8 cellular contexts compared by ENCODE assay signal in the genomic region with DNA sequence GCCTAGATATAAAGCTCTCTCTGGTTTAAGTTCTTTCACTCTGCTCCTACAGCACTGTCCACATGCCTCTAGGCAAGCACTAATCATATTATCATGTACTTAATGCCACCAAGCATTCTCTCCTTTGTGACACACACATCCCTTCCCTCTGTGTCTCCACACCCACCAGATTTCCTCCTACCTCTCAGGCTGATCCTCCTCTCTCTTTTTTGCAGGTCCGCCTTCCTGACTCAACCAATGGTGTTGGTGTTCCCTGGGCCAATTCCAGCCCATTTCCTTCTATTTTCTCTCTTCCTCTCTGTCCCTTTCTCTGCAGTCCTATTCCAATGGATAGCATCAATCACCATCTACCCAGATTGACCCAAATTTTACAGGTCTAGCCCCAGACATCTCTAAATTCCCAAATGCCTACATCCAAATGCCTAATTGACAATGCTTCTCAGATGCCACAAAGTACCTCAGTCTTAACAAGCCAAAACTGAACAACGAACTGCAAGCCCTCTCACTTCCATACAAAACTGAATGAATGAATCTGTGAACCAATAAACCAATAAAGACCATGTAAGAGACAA. TPM values are rescaled to one million over a fixed set of nuclear protein-coding genes. Genes with fewer than 3 reads are reported as not detected.
DNase-seq lines count a peak whose midpoint lies in the region; ATAC-seq and TF ChIP-seq lines count a peak whose summit lies in the region.
"Had no signal": no experiment of that assay in that cellular context is flagged by ENCODE, and none has a peak within 500 bp of the region (broad histone marks: within the 10 kb centered on the region; RNA-seq: fewer than 3 reads in every experiment).

No MANE protein-coding gene starts in this region.

- H2BK120ac ChIP-seq in trophoblast cell (ENCODE audit: insufficient read depth, low read length, poor library complexity), result no peak overlapping the region

- no peak overlapping the region for H3K23ac ChIP-seq in trophoblast cell (ENCODE audit: low read length)

- H4K12ac ChIP-seq in trophoblast cell (ENCODE audit: low read depth, low read length), result no peak overlapping the region

- no peak overlapping the region for H3K18ac ChIP-seq in trophoblast cell (ENCODE audit: low read length)

- peak overlapping the region; percentile 48 to 86 (median 60) for H3K4me3 ChIP-seq in esophagus squamous epithelium
- H3K4me3 ChIP-seq in trophoblast cell (ENCODE audit: low read depth, low read length), result no peak overlapping the region

- peak; percentile 28 for ATAC-seq in GM18511 (IDR thresholded peaks at IDR 0.05; ENCODE audit: unreplicated experiment)
- ATAC-seq in HG02642 (IDR thresholded peaks at IDR 0.05; ENCODE audit: poor library complexity, unreplicated experiment), result peak; percentile 13
- no peak for ATAC-seq in GM18520 (IDR thresholded peaks at IDR 0.05; ENCODE audit: unreplicated experiment)

- no peak overlapping the region for H2BK5ac ChIP-seq in trophoblast cell (ENCODE audit: low read depth, low read length, poor library complexity)

- no peak overlapping the region for H2AFZ ChIP-seq in trophoblast cell (ENCODE audit: insufficient read depth, low read length, poor library complexity)

- no peak for TF ChIP-seq CTCF in esophagus squamous epithelium (IDR thresholded peaks at IDR 0.05)

- no peak overlapping the region for H4K91ac ChIP-seq in trophoblast cell (ENCODE audit: low read depth, low read length)

- H2BK12ac ChIP-seq in trophoblast cell (ENCODE audit: low read length), result no peak overlapping the region

- peaks cover 0 to 18% (median 4%) of the 10 kb centered on the region in 3 donors for H3K4me1 ChIP-seq in esophagus squamous epithelium
- H3K4me1 ChIP-seq in trophoblast cell (ENCODE audit: control insufficient read depth in 1 of 2, insufficient read depth in 2 of 2, low read length in 2 of 2), result peaks cover 0 to 8% of the 10 kb centered on the region in 2 experiments

- no peak overlapping the region for H3K4ac ChIP-seq in trophoblast cell (ENCODE audit: low read depth, low read length)

- peaks cover 0 to 11% (median 0%) of the 10 kb centered on the region in 4 donors for H3K27me3 ChIP-seq in esophagus squamous epithelium
- H3K27me3 ChIP-seq in trophoblast cell (ENCODE audit: insufficient read depth, low read length), result no peaks in the 10 kb centered on the region

- no peak overlapping the region for H2AK5ac ChIP-seq in trophoblast cell (ENCODE audit: low read length)

- H4K8ac ChIP-seq in trophoblast cell (ENCODE audit: low read depth, low read length), result peak overlapping the region; percentile 26

- peaks cover 3% of the 10 kb centered on the region for H3K79me1 ChIP-seq in trophoblast cell (ENCODE audit: low read length)

- 43 to 50% methylated on average over 2 of the region's 2 CpGs for WGBS in esophagus squamous epithelium, 2 donors
- no CpG with 5 or more reads among the region's 2 CpGs for WGBS in trophoblast cell (ENCODE audit: extremely low coverage, insufficient coverage, insufficient read length)

- H3K79me2 ChIP-seq in trophoblast cell (ENCODE audit: control insufficient read depth, insufficient read depth, low read length, poor library complexity), result peaks cover 3% of the 10 kb centered on the region

- TF ChIP-seq POLR2A in esophagus squamous epithelium (IDR thresholded peaks at IDR 0.05), result no peak

- H3K27ac ChIP-seq in esophagus squamous epithelium (peak overlapping the region in 3 of 4 donors; percentile 27 to 78 (median 67)), trophoblast cell (ENCODE audit: low read depth, low read length) (no peak overlapping the region)

- H3K9ac ChIP-seq in trophoblast cell (ENCODE audit: low read length), result no peak overlapping the region

- DNase-seq in RPMI7951 (ENCODE audit: low read depth) (peak; percentile 67), esophagus squamous epithelium (lab: John Stamatoyannopoulos, UW) (no peak), trophoblast cell (peak; percentile 35 to 71), medulla oblongata (ENCODE audit: extremely low spot score) (no peak)

- intact Hi-C loops in esophagus squamous epithelium (cut with DNase I), result no loop called here

- H3K9me3 ChIP-seq in esophagus squamous epithelium (no peaks in the 10 kb centered on the region), trophoblast cell (ENCODE audit: insufficient read depth, low read depth, low read length) (no peaks in the 10 kb centered on the region)

- peak overlapping the region; percentile 71 for H3K4me2 ChIP-seq in trophoblast cell (ENCODE audit: low read length)

- H3K14ac ChIP-seq in trophoblast cell (ENCODE audit: low read length), result no peak overlapping the region

- H3K36me3 ChIP-seq in esophagus squamous epithelium, result no peaks in the 10 kb centered on the region
- H3K36me3 ChIP-seq in trophoblast cell (ENCODE audit: control insufficient read depth in 1 of 2, insufficient read depth in 2 of 2, low read length in 2 of 2), result no peaks in the 10 kb centered on the region

RNA-seq across cellular contexts. Expression of a gene that starts 0.5 kb away (rescaled TPM):
- 6.7 and 8.9 TPM in 2 replicates for total RNA-seq in RPMI7951 (2014; rRNA removed; shearing (Covaris generic))
- 1 to 10 TPM in 3 of 4 donors, under 1 TPM in 1; 0.91 to 3.2 (median 2.0) TPM for total RNA-seq in esophagus squamous epithelium
- polyA plus RNA-seq in trophoblast cell (2013), result 4.0 TPM in 2 replicates

RNA-seq across cellular contexts. Expression of a gene that starts 4.9 kb away (rescaled TPM):
- not detected in 2 replicates for total RNA-seq in RPMI7951 (2014; rRNA removed; shearing (Covaris generic))
- not detected for total RNA-seq in esophagus squamous epithelium
- polyA plus RNA-seq in trophoblast cell (2013), result not detected in 2 replicates
- total RNA-seq: temporal lobe had no signal

RNA-seq across cellular contexts. Expression of a gene that starts 33.4 kb away (rescaled TPM):
- 0.36 TPM in 1 of 2 replicates, not detected in the other for total RNA-seq in RPMI7951 (2014; rRNA removed; shearing (Covaris generic))
- total RNA-seq in esophagus squamous epithelium, result under 1 TPM in 1 of 4 donors, not detected in 3; 0.40 TPM
- polyA plus RNA-seq in trophoblast cell (2013), result not detected in 2 replicates

RNA-seq across cellular contexts. Expression of a gene that starts 49.3 kb away (rescaled TPM):
- total RNA-seq in RPMI7951 (2014; rRNA removed; shearing (Covaris generic)), result not detected in 2 replicates
- total RNA-seq in esophagus squamous epithelium, result not detected
- polyA plus RNA-seq in trophoblast cell (2013), result not detected in 2 replicates
- total RNA-seq: temporal lobe had no signal

Comparison
In these comparisons a context has a peak if more than half of its experiments do, and no peak if none do; other contexts are left out.
1. DNase-seq: peak in RPMI7951 (single experiment) and trophoblast cell (2 of 2); none in esophagus squamous epithelium (single experiment) and medulla oblongata (single experiment).